8 cellular contexts compared by ENCODE assay signal in genomic region chr11:73143126-73143838, GRCh38. TPM values are rescaled to one million over a fixed set of nuclear protein-coding genes. Genes with fewer than 3 reads are reported as not detected.
DNase-seq lines count a peak whose midpoint lies in the region; ATAC-seq and TF ChIP-seq lines count a peak whose summit lies in the region.

No MANE protein-coding gene starts in this region.

- H3K27ac ChIP-seq in dorsolateral prefrontal cortex (peak overlapping the region; percentile 48 to 98 (median 94)), muscle layer of colon (ENCODE audit: low read depth, low read length) (peak overlapping the region; percentile 83)

- CTCF ChIA-PET in AG04449 (lab: Yijun Ruan, JAX), result interaction anchor here (0.7 to 3.5 kb wide), 18 partner anchors 9 to 311 kb away, joined by 3 to 46 read pairs (median 4); no protein-coding TSS in a partner anchor

- no peaks in the 10 kb centered on the region for H3K36me3 ChIP-seq in muscle layer of colon (ENCODE audit: insufficient read depth, low read length)

- ATAC-seq in HG03139 (IDR thresholded peaks at IDR 0.05; ENCODE audit: unreplicated experiment) (no peak), GM21529 (IDR thresholded peaks at IDR 0.05; ENCODE audit: unreplicated experiment) (no peak), GM21723 (IDR thresholded peaks at IDR 0.05; ENCODE audit: unreplicated experiment) (no peak)

- TF ChIP-seq CTCF in AG04449 (IDR thresholded peaks at IDR 0.05; ENCODE audit: insufficient read depth, low read length, missing control alignments) (no peak), GM13976 (IDR thresholded peaks at IDR 0.05; ENCODE audit: borderline replicate concordance, control extremely low read depth, extremely low read depth, insufficient read depth, missing control alignments) (no peak), dorsolateral prefrontal cortex (IDR thresholded peaks at IDR 0.05 in 54 of 56, conservative IDR thresholded peaks at IDR 0.05 in 2 of 56; ENCODE audit: low read depth in 1 of 56, partially characterized antibody in 56 of 56) (peak in 1 of 56 donors; percentile 8)

- H3K27me3 ChIP-seq in dorsolateral prefrontal cortex (no peaks in the 10 kb centered on the region), muscle layer of colon (ENCODE audit: control insufficient read depth in 1 of 2, insufficient read depth in 2 of 2, low read length in 2 of 2) (no peaks in the 10 kb centered on the region)

- POLR2A ChIA-PET in AG04449 (lab: Yijun Ruan, JAX), result interaction anchor here (1.0 to 2.1 kb wide), 3 partner anchors 14 to 311 kb away, joined by 3 to 31 read pairs (median 4); no protein-coding TSS in a partner anchor

- in situ Hi-C loops in GM13976 (cut with MboI; ENCODE audit: low sequenced_read_pairs, unreplicated experiment), result no loop called here

- DNase-seq in AG04449 (ENCODE audit: low read depth, low spot score), result no peak
- DNase-seq in GM13976 (ENCODE audit: low spot score), result peak; percentile 31
- peak; percentile 51 for DNase-seq in OCI-M2 (lab: John Stamatoyannopoulos, UW; ENCODE audit: unreplicated experiment)
- no peak for DNase-seq in dorsolateral prefrontal cortex

- H3K9ac ChIP-seq in muscle layer of colon (ENCODE audit: low read length), result peak overlapping the region; percentile 17

- intact Hi-C loops in dorsolateral prefrontal cortex (cut with DNase I), result loop anchor here (5.0 kb wide), 3 partner anchors 221 to 321 kb away; no protein-coding TSS in a partner anchor

- H3K9me3 ChIP-seq in muscle layer of colon (ENCODE audit: low read length), result no peaks in the 10 kb centered on the region

- H3K4me1 ChIP-seq in muscle layer of colon (ENCODE audit: insufficient read depth, low read length), result peaks cover 25% of the 10 kb centered on the region

- peak overlapping the region; percentile 94 for H3K4me3 ChIP-seq in AG04449 (ENCODE audit: low read depth, low read length)
- H3K4me3 ChIP-seq in dorsolateral prefrontal cortex, result peak overlapping the region; percentile 8 to 99 (median 89)
- H3K4me3 ChIP-seq in muscle layer of colon (ENCODE audit: low read depth in 1 of 2, low read length in 2 of 2), result peak overlapping the region in 1 of 2 donors; percentile 64

RNA-seq across cellular contexts. Expression of gene FCHSD2, which starts 1.2 kb away (rescaled TPM):
- total RNA-seq in dorsolateral prefrontal cortex, result 10 to 100 TPM; 35.0 to 92.4 (median 54.7) TPM

Comparison
In these comparisons a context has a peak if more than half of its experiments do, and no peak if none do; other contexts are left out.
1. DNase-seq: peak in GM13976 (single experiment) and OCI-M2 (single experiment); none in AG04449 (single experiment) and dorsolateral prefrontal cortex (0 of 10).